In the genomic region with DNA sequence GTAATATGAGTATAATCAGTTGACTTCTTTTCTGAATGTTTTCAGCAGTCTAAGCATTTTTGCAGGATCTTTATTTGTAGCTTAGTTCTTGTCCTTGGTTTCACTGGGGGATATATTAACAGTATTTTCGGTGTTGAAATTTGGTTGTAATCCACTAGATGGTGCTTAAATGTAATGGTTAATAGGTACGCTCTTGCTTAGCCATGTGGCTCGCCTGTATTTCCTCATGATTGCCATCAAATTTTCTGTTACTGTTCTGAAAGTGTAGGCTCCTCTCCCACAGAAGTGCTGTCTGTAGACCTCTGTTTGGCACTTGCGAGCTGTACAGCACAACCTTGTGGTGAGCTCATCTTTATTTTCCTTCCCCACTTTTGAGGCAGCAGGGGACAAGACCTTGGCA, we compare ENCODE assay signal across 17 cellular contexts. TPM values are rescaled to one million over a fixed set of nuclear protein-coding genes. Genes with fewer than 3 reads are reported as not detected.
DNase-seq lines count a peak whose midpoint lies in the region; ATAC-seq, FAIRE-seq and TF ChIP-seq lines count a peak whose summit lies in the region.
"Had no signal": no experiment of that assay in that cellular context is flagged by ENCODE, and none has a peak within 500 bp of the region (broad histone marks: within the 10 kb centered on the region; RNA-seq: fewer than 3 reads in every experiment).

No MANE protein-coding gene starts in this region.

- H3K4me2 ChIP-seq in PC-9 (no peak overlapping the region), H1 (ENCODE audit: insufficient read depth in 1 of 2, low read depth in 2 of 2, low read length in 2 of 2) (no peak overlapping the region)

- TF ChIP-seq RAD21 in H1 (IDR thresholded peaks at IDR 0.05 in 1 of 2, conservative IDR thresholded peaks at IDR 0.05 in 1 of 2; ENCODE audit: low read depth in 2 of 2, low read length in 2 of 2): peak; percentile 35 to 48; a peak in 3 of 4 replicates

- peak; percentile 72 for FAIRE-seq in H1 (lab: Jason Lieb, UNC)
- FAIRE-seq: D721Med had no signal

- ATAC-seq in HG03571 (IDR thresholded peaks at IDR 0.05; ENCODE audit: unreplicated experiment): no peak
- ATAC-seq: pancreas had no signal

- no peak overlapping the region for H3K4ac ChIP-seq in H1 (replicated peaks; ENCODE audit: insufficient read length, low read depth, low read length)

- H3K4me3 ChIP-seq in PC-9 (no peak overlapping the region), H1 (ENCODE audit: extremely low read depth in 1 of 4, insufficient read depth in 2 of 4, low read depth in 3 of 4, low read length in 4 of 4) (no peak overlapping the region), testis (no peak overlapping the region)
- H3K4me3 ChIP-seq: esophagus squamous epithelium, pancreas, upper lobe of left lung had no signal

- H4K91ac ChIP-seq in H1 (replicated peaks; ENCODE audit: insufficient read length, low read length): no peak overlapping the region

- H3K9me3 ChIP-seq in PC-9 (ENCODE audit: insufficient read depth, low read depth) (no peaks in the 10 kb centered on the region), H1 (ENCODE audit: insufficient read depth in 2 of 2, low read depth in 1 of 2, low read length in 1 of 2) (no peaks in the 10 kb centered on the region), testis (no peaks in the 10 kb centered on the region)
- H3K9me3 ChIP-seq: pancreas had no signal

- 0 out of 2 replicates have a peak, but pooled peaks cover 2% of the 10 kb centered on the region for H3K23me2 ChIP-seq in H1 (ENCODE audit: low read depth, low read length)

- TF ChIP-seq POLR2A in H1 (IDR thresholded peaks at IDR 0.05; ENCODE audit: control extremely low read depth in 1 of 2, low read depth in 2 of 2, low read length in 2 of 2) (no peak), erythroblast (IDR thresholded peaks at IDR 0.05; ENCODE audit: low read length) (no peak), testis (IDR thresholded peaks at IDR 0.05) (no peak)

- no peak overlapping the region for H4K8ac ChIP-seq in H1 (ENCODE audit: extremely low read depth, insufficient read depth, low read length)

- no peaks in the 10 kb centered on the region for H3K9me2 ChIP-seq in PC-9 (ENCODE audit: insufficient read depth)

- H3F3A ChIP-seq in PC-9 (ENCODE audit: insufficient read depth, low read depth): no peaks in the 10 kb centered on the region

- no peaks in the 10 kb centered on the region for H3K79me1 ChIP-seq in H1 (ENCODE audit: low read depth, low read length)

- TF ChIP-seq CTCF in PC-9 (conservative IDR thresholded peaks at IDR 0.05) (peak; percentile 26; the same call in 1 of the 2 replicates), H1 (IDR thresholded peaks at IDR 0.05; ENCODE audit: control extremely low read depth in 1 of 3, insufficient read depth in 1 of 3, low read depth in 1 of 3, low read length in 3 of 3) (peak in 1 of 3 experiments; percentile 2; a peak in 2 of 4 replicates), testis (IDR thresholded peaks at IDR 0.05) (no peak)

- no TSS peak for BruUV-seq in PC-9 (replicated peaks; lab: Mats Ljungman, UMichigan)

- no peaks in the 10 kb centered on the region for H3K27me3 ChIP-seq in PC-9 (ENCODE audit: insufficient read depth, low read depth)
- no peaks in the 10 kb centered on the region for H3K27me3 ChIP-seq in H1 (replicated peaks in 1 of 4; ENCODE audit: control insufficient read depth in 3 of 4, extremely low read depth in 1 of 4, insufficient read depth in 3 of 4, low read length in 3 of 4)
- H3K27me3 ChIP-seq in testis: no peaks in the 10 kb centered on the region
- H3K27me3 ChIP-seq: esophagus squamous epithelium, pancreas, upper lobe of left lung had no signal

- no peak overlapping the region for H3K9ac ChIP-seq in H1 (replicated peaks in 1 of 4; ENCODE audit: extremely low read depth in 1 of 4, low read depth in 3 of 4, low read length in 3 of 4)

- DNase-seq in DMS53 (lab: John Stamatoyannopoulos, UW) (peak; percentile 34), DMS53 treated with DMSO at 0.1 percent for 48 hours (lab: John Stamatoyannopoulos, UW; ENCODE audit: unreplicated experiment) (no peak), HT1080 (ENCODE audit: low read depth) (peak; percentile 10), PC-9 (no peak), H1 (ENCODE audit: low read depth in 1 of 2, low spot score in 2 of 2) (no peak), erythroblast (lab: John Stamatoyannopoulos, UW) (no peak), testis (no peak)
- DNase-seq: 8988T; activated CD4-positive, CD25-positive, alpha-beta regulatory T cell; activated gamma-delta T cell; cerebellar nuclear complex; esophagus squamous epithelium; pancreas; SIG-M5; upper lobe of left lung had no signal

- H2AK5ac ChIP-seq in H1 (ENCODE audit: low read depth, low read length): no peak overlapping the region

- intact Hi-C loops in PC-9 (cut with micrococcal nuclease; ENCODE audit: unreplicated experiment) (loop anchor here (10.0 kb wide), 3 partner anchors 128 to 778 kb away; no protein-coding TSS in a partner anchor), testis (cut with DNase I; ENCODE audit: low total_unique reads) (no loop called here)

- no peaks in the 10 kb centered on the region for H3K36me3 ChIP-seq in PC-9 (ENCODE audit: low read depth)
- H3K36me3 ChIP-seq in H1 (ENCODE audit: control insufficient read depth in 2 of 4, insufficient read depth in 4 of 4, low read length in 3 of 4): no peaks in the 10 kb centered on the region
- no peaks in the 10 kb centered on the region for H3K36me3 ChIP-seq in testis (ENCODE audit: low read depth, missing control alignments)
- H3K36me3 ChIP-seq: esophagus squamous epithelium, pancreas, upper lobe of left lung had no signal

- no peak overlapping the region for H3K18ac ChIP-seq in H1 (ENCODE audit: extremely low read depth, low read length)

- H4K20me1 ChIP-seq in PC-9 (ENCODE audit: insufficient read depth) (no peaks in the 10 kb centered on the region), H1 (replicated peaks in 1 of 2; ENCODE audit: control insufficient read depth in 1 of 2, insufficient read depth in 2 of 2, low read length in 2 of 2) (no peaks in the 10 kb centered on the region)

- H3K79me2 ChIP-seq in PC-9 (ENCODE audit: low read depth) (no peaks in the 10 kb centered on the region), H1 (ENCODE audit: control insufficient read depth in 1 of 2, insufficient read depth in 2 of 2, low read length in 2 of 2) (no peaks in the 10 kb centered on the region)

- POLR2A ChIA-PET in PC-9 (lab: Charles Lee; ENCODE audit: unreplicated experiment) (no interaction called here), H1 (lab: Charles Lee; ENCODE audit: partially characterized antibody) (no interaction called here)

- H2BK20ac ChIP-seq in H1 (ENCODE audit: low read length): no peak overlapping the region

- H3K27ac ChIP-seq in PC-9: no peak overlapping the region
- no peak overlapping the region for H3K27ac ChIP-seq in H1 (ENCODE audit: low read depth, low read length)
- H3K27ac ChIP-seq in testis: no peak overlapping the region
- H3K27ac ChIP-seq: esophagus squamous epithelium, pancreas, upper lobe of left lung had no signal

- no peak overlapping the region for H2BK5ac ChIP-seq in H1 (ENCODE audit: low read depth, low read length)

- H2BK15ac ChIP-seq in H1 (ENCODE audit: low read length): no peak overlapping the region

- no peak overlapping the region for H3K14ac ChIP-seq in H1 (ENCODE audit: insufficient read length)

- H3K4me1 ChIP-seq in PC-9 (replicated peaks; ENCODE audit: insufficient read depth) (0 out of 2 replicates have a peak, but pooled peaks cover 9% of the 10 kb centered on the region), H1 (replicated peaks in 1 of 4; ENCODE audit: control insufficient read depth in 3 of 4, insufficient read depth in 4 of 4, low read length in 3 of 4) (no peaks in the 10 kb centered on the region), testis (no peaks in the 10 kb centered on the region)
- H3K4me1 ChIP-seq: esophagus squamous epithelium, pancreas, upper lobe of left lung had no signal

- no peak overlapping the region for H3K56ac ChIP-seq in H1 (replicated peaks; ENCODE audit: insufficient read length, low read depth, low read length)

- H2AFZ ChIP-seq in PC-9 (no peak overlapping the region), H1 (ENCODE audit: low read length) (peak overlapping the region; percentile 85; the same call in 1 of the 2 replicates)

- H2BK12ac ChIP-seq in H1 (ENCODE audit: low read depth, low read length): 0 out of 2 replicates have a peak overlapping the region, but pooled peaks have one; percentile 77

- no peak for TF ChIP-seq EP300 in H1 (IDR thresholded peaks at IDR 0.05; ENCODE audit: borderline replicate concordance in 1 of 2, low read depth in 2 of 2, low read length in 2 of 2)

- H2BK120ac ChIP-seq in H1 (replicated peaks; ENCODE audit: low read depth, low read length): no peak overlapping the region

- H3K23ac ChIP-seq in H1 (ENCODE audit: insufficient read length): no peak overlapping the region

- no peak overlapping the region for H4K5ac ChIP-seq in H1 (ENCODE audit: insufficient read length, low read depth, low read length)

- 67% methylated on average over 4 of the region's 4 CpGs; no CpG with 5 or more reads in 1 of the 2 experiments for WGBS in H1 (ENCODE audit: extremely low coverage in 1 of 2, insufficient coverage in 1 of 2, insufficient read length in 1 of 2, insufficient replicate concordance in 2 of 2, low coverage in 1 of 2, low lambda C conversion rate in 2 of 2, missing lambda C conversion rate in 1 of 2), 2 experiments
- 63 to 64% methylated on average over 4 of the region's 4 CpGs for whole genome bisulfite sequencing in testis, 2 donors

- CTCF ChIA-PET in PC-9 (lab: Charles Lee) (interaction anchor here (0.7 kb wide), 1 partner anchor 646 kb away, joined by 3 read pairs; no protein-coding TSS in a partner anchor), H1 (lab: Charles Lee; ENCODE audit: partially characterized antibody) (interaction anchor here (0.5 to 1.4 kb wide), 4 partner anchors 127 to 1000 kb away, joined by 3 to 7 read pairs (median 3); no protein-coding TSS in a partner anchor)

TF ChIP-seq in H1, 55 proteins besides CTCF, POLR2A, EP300 and RAD21 (continues in another document):
- no peak for TF ChIP-seq RFX5 (IDR thresholded peaks at IDR 0.05; ENCODE audit: borderline replicate concordance, low read depth, low read length)

RNA-seq across cellular contexts. Expression of a gene that starts 3.9 kb away (rescaled TPM):
- 0.03 TPM in 1 of 2 replicates, not detected in the other for total RNA-seq in HT1080 (2014; rRNA removed; shearing (Covaris generic))
- polyA plus RNA-seq in HT1080 (2015; cell fraction: cytosol; rRNA removed): not detected in 2 replicates
- not detected in 2 replicates for polyA plus RNA-seq in HT1080 (2015; cell fraction: nucleus; rRNA removed)
- total RNA-seq in PC-9 (2021) (8.2 and 10.4 TPM in 2 replicates), testis (1 to 10 TPM; 1.7 to 5.1 TPM)
- total RNA-seq in H1 (2021; fragmentation: NEBNext Ultra II Directional; extraction: Animal tissue kit (Norgen Biotek cat#: 25700)): 4.1 and 4.4 TPM in 2 replicates
- polyA plus RNA-seq in H1 (2011; rRNA removed) (2.0 and 3.6 TPM in 2 replicates), testis (ENCODE audit: insufficient read depth, low read depth, low replicate concordance) (0.51 TPM)
- polyA plus RNA-seq in H1 (2011; cell fraction: cytosol; rRNA removed): 3.7 TPM
- 2.2 TPM for polyA plus RNA-seq in H1 (2011; cell fraction: nucleus; rRNA removed)
- 3.0 to 5.4 TPM (median 3.7 TPM) in 4 replicates for polyA plus RNA-seq in H1 (2012, experiment 1 of 2)
- polyA plus RNA-seq in H1 (2012, experiment 2 of 2): 1.0 TPM
- polyA plus RNA-seq in H1 (2013, experiment 1 of 2): 10.3 TPM
- 10.0 TPM for polyA plus RNA-seq in H1 (2013, experiment 2 of 2)
- polyA minus RNA-seq in H1 (2011; rRNA and poly(A)+ RNA removed): 4.8 and 5.6 TPM in 2 replicates
- 4.5 TPM for polyA minus RNA-seq in H1 (2011; cell fraction: cytosol; rRNA and poly(A)+ RNA removed)
- 10.8 TPM for polyA minus RNA-seq in H1 (2011; cell fraction: nucleus; rRNA and poly(A)+ RNA removed)

Comparison
In these comparisons a context has a peak if more than half of its experiments do, and no peak if none do; other contexts are left out.
1. DNase-seq: peak in DMS53 (single experiment) and HT1080 (single experiment); none in DMS53 treated with DMSO at 0.1 percent for 48 hours (single experiment), PC-9 (0 of 2), H1 (0 of 2), erythroblast (0 of 2) and testis (single experiment).